2 cellular contexts compared by ENCODE assay signal in the genomic region with DNA sequence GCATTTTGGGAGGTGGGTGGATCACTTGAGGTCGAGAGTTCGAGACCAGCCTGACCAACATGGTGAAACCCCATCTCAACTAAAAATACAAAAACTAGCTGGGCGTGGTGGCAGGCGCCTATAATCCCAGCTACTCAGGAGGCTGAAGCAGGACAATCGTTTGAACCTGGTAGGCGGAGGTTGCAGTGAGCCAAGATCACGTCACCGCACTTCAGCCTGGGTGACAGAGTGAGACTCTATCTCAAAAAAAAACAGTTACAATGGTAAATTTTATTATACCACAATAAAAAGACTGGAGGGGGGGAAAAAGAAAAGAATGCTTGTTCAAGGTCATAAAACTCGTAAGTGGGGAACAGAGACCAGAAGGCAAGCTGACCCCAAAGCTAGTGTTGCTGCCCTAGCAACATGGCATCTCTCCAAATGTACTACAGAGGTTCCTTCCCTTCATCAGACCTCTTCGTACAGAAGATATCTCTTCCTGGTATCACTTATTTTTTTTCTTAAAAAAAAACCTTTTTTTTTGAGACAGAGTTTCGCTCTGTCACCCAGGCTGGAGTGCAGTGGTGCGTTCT. TPM values are rescaled to one million over a fixed set of nuclear protein-coding genes. Genes with fewer than 3 reads are reported as not detected.
"Had no signal": no experiment of that assay in that cellular context is flagged by ENCODE, and none has a peak within 500 bp of the region (broad histone marks: within the 10 kb centered on the region; RNA-seq: fewer than 3 reads in every experiment).

No MANE protein-coding gene starts in this region.

RNA-seq across cellular contexts. Expression of a gene that starts 58.9 kb away (rescaled TPM):
- total RNA-seq: osteocyte, pulmonary artery endothelial cell had no signal
